Comparison of ENCODE assay signal across 1 cellular context in the genomic region with DNA sequence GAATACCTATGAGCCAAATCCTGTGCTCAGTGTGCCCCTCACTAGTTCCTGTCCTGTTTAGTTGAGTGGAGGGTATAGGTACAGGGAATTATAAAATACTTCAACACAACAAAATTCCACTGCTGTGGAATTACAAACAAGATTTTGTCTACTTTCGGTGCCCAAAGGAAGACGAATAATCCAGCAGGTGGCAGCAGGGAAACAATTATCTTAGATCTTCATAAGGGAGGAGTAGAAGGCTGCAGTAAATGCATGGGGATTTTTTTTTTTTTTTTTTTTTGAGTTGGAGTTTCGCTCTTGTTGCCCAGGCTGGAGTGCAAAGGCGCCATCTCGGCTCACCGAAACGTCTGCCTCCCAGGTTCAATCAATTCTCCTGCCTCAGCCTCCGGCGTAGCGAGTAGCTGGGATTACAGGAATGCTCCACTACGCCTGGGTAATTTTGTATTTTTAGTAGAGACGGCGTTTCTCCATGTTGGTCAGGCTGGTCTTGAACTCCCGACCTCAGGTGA.
TF ChIP-seq lines count a peak whose summit lies in the region.

No MANE protein-coding gene starts in this region.

TF ChIP-seq in A549, 52 proteins besides CTCF, POLR2A, EP300 and RAD21:
- TF ChIP-seq POLR2AphosphoS2 (conservative IDR thresholded peaks at IDR 0.05; ENCODE audit: low read length): no peak
- TF ChIP-seq, protein P1, sequence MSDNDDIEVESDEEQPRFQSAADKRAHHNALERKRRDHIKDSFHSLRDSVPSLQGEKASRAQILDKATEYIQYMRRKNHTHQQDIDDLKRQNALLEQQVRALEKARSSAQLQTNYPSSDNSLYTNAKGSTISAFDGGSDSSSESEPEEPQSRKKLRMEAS (IDR thresholded peaks at IDR 0.05): peak; percentile 33; the same call in 1 of the 2 replicates
- TF ChIP-seq SMC3 (IDR thresholded peaks at IDR 0.05): peak; percentile 70
